Comparison of ENCODE assay signal across 8 cellular contexts in the genomic region with DNA sequence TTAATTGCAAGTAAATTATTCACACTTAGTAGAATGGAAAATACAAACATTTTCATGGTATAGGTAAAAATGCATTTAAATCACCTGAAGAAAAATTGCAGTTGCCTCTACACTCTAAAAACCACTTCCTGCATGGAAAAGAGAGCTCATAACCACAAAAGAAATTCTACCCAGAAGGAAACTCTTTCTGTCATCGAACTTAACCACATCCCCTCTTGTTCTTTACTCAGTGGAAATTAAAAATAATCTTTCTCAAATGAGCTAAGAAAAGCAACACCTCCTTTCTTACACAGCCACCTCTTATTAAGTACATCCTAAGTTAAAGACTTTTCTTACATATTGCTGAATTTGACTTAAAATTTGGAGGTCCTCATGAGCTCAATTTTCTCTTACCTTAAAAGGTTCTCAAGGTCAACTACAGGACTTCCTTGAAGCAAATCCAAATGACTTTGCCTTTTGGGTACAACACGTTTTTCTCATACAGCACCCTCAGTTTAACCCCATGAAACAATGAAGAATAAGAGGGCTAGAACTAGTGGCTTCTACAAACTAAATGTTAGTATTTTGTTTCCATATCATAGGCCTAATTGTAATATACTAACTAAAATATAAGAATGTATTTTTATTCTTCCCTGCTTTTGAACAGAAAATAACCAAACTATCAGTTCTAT.
DNase-seq lines count a peak whose midpoint lies in the region; ATAC-seq lines count a peak whose summit lies in the region.

No MANE protein-coding gene starts in this region.

- peak overlapping the region; percentile 47 to 53 for H3K27ac Mint-ChIP-seq in effector memory CD8-positive, alpha-beta T cell

- peaks cover 48 to 67% of the 10 kb centered on the region in 2 donors for H3K4me1 Mint-ChIP-seq in effector memory CD8-positive, alpha-beta T cell (ENCODE audit: low read depth in 2 of 2)

- no peaks in the 10 kb centered on the region for H3K27me3 Mint-ChIP-seq in effector memory CD8-positive, alpha-beta T cell

- ATAC-seq in GM18511 (IDR thresholded peaks at IDR 0.05; ENCODE audit: unreplicated experiment) = peak; percentile 84
- peak; percentile 86 for ATAC-seq in GM21717 (IDR thresholded peaks at IDR 0.05; ENCODE audit: unreplicated experiment)
- ATAC-seq in effector memory CD8-positive, alpha-beta T cell (replicated peaks) = peak; percentile 94

- H3K36me3 Mint-ChIP-seq in effector memory CD8-positive, alpha-beta T cell (ENCODE audit: insufficient read depth) = peaks cover 7% of the 10 kb centered on the region

- H3K9me3 Mint-ChIP-seq in effector memory CD8-positive, alpha-beta T cell = no peaks in the 10 kb centered on the region

- DNase-seq in HT1080 (ENCODE audit: low read depth) (peak; percentile 86), anterior cingulate cortex (lab: John Stamatoyannopoulos, UW) (no peak), NCI-H1092 treated with DMSO at 0.1 percent for 48 hours (lab: John Stamatoyannopoulos, UW) (no peak), NK-92 (lab: John Stamatoyannopoulos, UW; ENCODE audit: unreplicated experiment) (no peak)
- DNase-seq in effector memory CD8-positive, alpha-beta T cell = no peak
- DNase-seq in stimulated activated CD4-positive, alpha-beta T cell treated with anti-CD3 and anti-CD28 coated beads, Interleukin-2, amount 100 ng/mL, for 24 hours = no peak

- peak overlapping the region; percentile 38 to 61 for H3K4me3 Mint-ChIP-seq in effector memory CD8-positive, alpha-beta T cell
